ENCODE assay signal across 8 cellular contexts in genomic region chr7:7176421-7177043, GRCh38. TPM values are rescaled to one million over a fixed set of nuclear protein-coding genes. Genes with fewer than 3 reads are reported as not detected.
DNase-seq lines count a peak whose midpoint lies in the region; ATAC-seq and TF ChIP-seq lines count a peak whose summit lies in the region.
"Had no signal": no experiment of that assay in that cellular context is flagged by ENCODE, and none has a peak within 500 bp of the region (broad histone marks: within the 10 kb centered on the region; RNA-seq: fewer than 3 reads in every experiment).

No MANE protein-coding gene starts in this region.

- peaks cover 12% of the 10 kb centered on the region for H3K36me3 Mint-ChIP-seq in activated T-helper 1 cell treated with anti-CD3 and anti-CD28 coated beads, Interleukin-12 subunit alpha, Interleukin-12 subunit beta, Interleukin-2, Interleukin-4 antibody, amounts not matched to agents 30 ng/mL and 10 ng/mL and 1 ng/mL, durations not matched to agents 14 hours and 24 hours and 36 hours (ENCODE audit: low read depth)
- peaks cover 18 to 24% (median 20%) of the 10 kb centered on the region in 3 donors for H3K36me3 Mint-ChIP-seq in immature natural killer cell

- POLR2A ChIA-PET in SK-N-SH (lab: Yijun Ruan, JAX): no interaction called here

- no peak for TF ChIP-seq EP300 in SK-N-SH (IDR thresholded peaks at IDR 0.05; ENCODE audit: borderline replicate concordance in 1 of 2, low read depth in 1 of 2, low read length in 1 of 2)

- H2AFZ ChIP-seq in SK-N-SH (ENCODE audit: low read depth) (peak overlapping the region; percentile 69), smooth muscle cell (ENCODE audit: low read depth) (peak overlapping the region; percentile 15)

- peaks cover 16% of the 10 kb centered on the region for H3K9me3 Mint-ChIP-seq in activated T-helper 1 cell treated with anti-CD3 and anti-CD28 coated beads, Interleukin-12 subunit alpha, Interleukin-12 subunit beta, Interleukin-2, Interleukin-4 antibody, amounts not matched to agents 30 ng/mL and 10 ng/mL and 1 ng/mL, durations not matched to agents 14 hours and 24 hours and 36 hours
- H3K9me3 Mint-ChIP-seq in immature natural killer cell: peaks cover 1 to 15% (median 8%) of the 10 kb centered on the region in 6 donors

- TF ChIP-seq RAD21 in SK-N-SH (IDR thresholded peaks at IDR 0.05; ENCODE audit: low read length): no peak

- H3K4me3 ChIP-seq in SK-N-SH (ENCODE audit: low read depth in 2 of 2, low read length in 1 of 2): no peak overlapping the region
- H3K4me3 ChIP-seq in smooth muscle cell: no peak overlapping the region

- no peak for TF ChIP-seq CTCF in SK-N-SH (IDR thresholded peaks at IDR 0.05)
- no peak for TF ChIP-seq CTCF in smooth muscle cell (IDR thresholded peaks at IDR 0.05; ENCODE audit: borderline replicate concordance, insufficient read depth, poor library complexity, severe bottlenecking)

- intact Hi-C loops in activated T-helper 1 cell treated with anti-CD3 and anti-CD28 coated beads, Interleukin-12 subunit alpha, Interleukin-12 subunit beta, Interleukin-2, Interleukin-4 antibody, amounts not matched to agents 30 ng/mL and 10 ng/mL and 1 ng/mL, durations not matched to agents 14 hours and 24 hours and 36 hours (cut with micrococcal nuclease): no loop called here

- H3K4me3 Mint-ChIP-seq in activated T-helper 1 cell treated with anti-CD3 and anti-CD28 coated beads, Interleukin-12 subunit alpha, Interleukin-12 subunit beta, Interleukin-2, Interleukin-4 antibody, amounts not matched to agents 30 ng/mL and 10 ng/mL and 1 ng/mL, durations not matched to agents 14 hours and 24 hours and 36 hours: no peak overlapping the region
- no peak overlapping the region for H3K4me3 Mint-ChIP-seq in immature natural killer cell

- no peaks in the 10 kb centered on the region for H3K27me3 ChIP-seq in SK-N-SH (ENCODE audit: insufficient read depth)
- no peaks in the 10 kb centered on the region for H3K27me3 ChIP-seq in smooth muscle cell (ENCODE audit: low read depth)

- H3K27ac ChIP-seq in SK-N-SH (ENCODE audit: low read depth in 2 of 2, low read length in 1 of 2) (peak overlapping the region; percentile 53 to 83), smooth muscle cell (ENCODE audit: low read depth) (peak overlapping the region; percentile 94)

- no peak overlapping the region for H3K27ac Mint-ChIP-seq in activated T-helper 1 cell treated with anti-CD3 and anti-CD28 coated beads, Interleukin-12 subunit alpha, Interleukin-12 subunit beta, Interleukin-2, Interleukin-4 antibody, amounts not matched to agents 30 ng/mL and 10 ng/mL and 1 ng/mL, durations not matched to agents 14 hours and 24 hours and 36 hours
- peak overlapping the region in 1 of 6 donors; percentile 63 for H3K27ac Mint-ChIP-seq in immature natural killer cell

- H3K4me1 ChIP-seq in SK-N-SH (ENCODE audit: control insufficient read depth in 1 of 2, insufficient read depth in 2 of 2, low read depth in 1 of 2, low read length in 1 of 2) (peaks cover 12 to 20% of the 10 kb centered on the region in 2 experiments), smooth muscle cell (ENCODE audit: low read depth) (peaks cover 15% of the 10 kb centered on the region)

- H3F3A ChIP-seq in SK-N-SH (replicated peaks; ENCODE audit: insufficient read depth) (peaks cover 21% of the 10 kb centered on the region), smooth muscle cell (ENCODE audit: low read depth) (no peaks in the 10 kb centered on the region)

- H3K79me2 ChIP-seq in SK-N-SH (ENCODE audit: insufficient read depth) (no peaks in the 10 kb centered on the region), smooth muscle cell (ENCODE audit: low read depth) (no peaks in the 10 kb centered on the region)

- no peaks in the 10 kb centered on the region for H3K9me2 ChIP-seq in SK-N-SH

- no peaks in the 10 kb centered on the region for H3K36me3 ChIP-seq in SK-N-SH (replicated peaks in 1 of 2; ENCODE audit: control insufficient read depth in 1 of 2, insufficient read depth in 2 of 2, low read length in 1 of 2)
- H3K36me3 ChIP-seq in smooth muscle cell (ENCODE audit: low read depth): no peaks in the 10 kb centered on the region

- H3K27me3 Mint-ChIP-seq in activated T-helper 1 cell treated with anti-CD3 and anti-CD28 coated beads, Interleukin-12 subunit alpha, Interleukin-12 subunit beta, Interleukin-2, Interleukin-4 antibody, amounts not matched to agents 30 ng/mL and 10 ng/mL and 1 ng/mL, durations not matched to agents 14 hours and 24 hours and 36 hours (ENCODE audit: insufficient read depth): no peaks in the 10 kb centered on the region
- peaks cover 0 to 3% (median 0%) of the 10 kb centered on the region in 3 donors for H3K27me3 Mint-ChIP-seq in immature natural killer cell (ENCODE audit: low read depth in 3 of 3)

- ATAC-seq in HG03342 (IDR thresholded peaks at IDR 0.05; ENCODE audit: unreplicated experiment): no peak

- H3K4me1 Mint-ChIP-seq in activated T-helper 1 cell treated with anti-CD3 and anti-CD28 coated beads, Interleukin-12 subunit alpha, Interleukin-12 subunit beta, Interleukin-2, Interleukin-4 antibody, amounts not matched to agents 30 ng/mL and 10 ng/mL and 1 ng/mL, durations not matched to agents 14 hours and 24 hours and 36 hours (ENCODE audit: low read depth): peaks cover 19% of the 10 kb centered on the region
- H3K4me1 Mint-ChIP-seq in immature natural killer cell: peaks cover 7 to 22% of the 10 kb centered on the region in 2 donors

- WGBS in SK-N-SH (ENCODE audit: low lambda C conversion rate): 28% methylated on average over 4 of the region's 4 CpGs
- WGBS in smooth muscle cell (ENCODE audit: low lambda C conversion rate): 18% methylated on average over 4 of the region's 4 CpGs

- no peaks in the 10 kb centered on the region for H4K20me1 ChIP-seq in SK-N-SH (ENCODE audit: insufficient read depth)
- H4K20me1 ChIP-seq in smooth muscle cell (ENCODE audit: low read depth): no peaks in the 10 kb centered on the region

- peak; percentile 87 for DNase-seq in HS-5 (ENCODE audit: low read depth)
- no peak for DNase-seq in SK-N-SH
- peak; percentile 73 for DNase-seq in foreskin melanocyte
- DNase-seq in smooth muscle cell (lab: John Stamatoyannopoulos, UW; ENCODE audit: unreplicated experiment): no peak
- DNase-seq in activated T-helper 1 cell treated with anti-CD3 and anti-CD28 coated beads, Interleukin-12 subunit alpha, Interleukin-12 subunit beta, Interleukin-2, Interleukin-4 antibody, amounts not matched to agents 30 ng/mL and 10 ng/mL and 1 ng/mL, durations not matched to agents 14 hours and 24 hours and 36 hours (ENCODE audit: low spot score): no peak
- DNase-seq in immature natural killer cell: no peak
- DNase-seq: NCI-H1105 treated with DMSO at 0.1 percent for 48 hours had no signal

- H3K9ac ChIP-seq in SK-N-SH (peak overlapping the region; percentile 38; the same call in 1 of the 2 replicates), smooth muscle cell (ENCODE audit: low read depth) (peak overlapping the region; percentile 81)

- H3K4me2 ChIP-seq in SK-N-SH (peak overlapping the region; percentile 50), smooth muscle cell (peak overlapping the region; percentile 72)

- CTCF ChIA-PET in SK-N-SH (lab: Yijun Ruan, JAX): interaction anchor here (1.4 kb wide), 1 partner anchor 73 kb away, joined by 8 read pairs; no protein-coding TSS in a partner anchor

- H3K9me3 ChIP-seq in SK-N-SH (0 out of 2 replicates have a peak, but pooled peaks cover 4% of the 10 kb centered on the region), smooth muscle cell (replicated peaks; ENCODE audit: low read depth) (no peaks in the 10 kb centered on the region)

TF ChIP-seq in SK-N-SH, 30 proteins besides CTCF, POLR2A, EP300 and RAD21 (continues in another document):
- TF ChIP-seq TAF1 (IDR thresholded peaks at IDR 0.05; ENCODE audit: borderline replicate concordance, low read depth, low read length) (no peak), GATA2 (CRISPR knock-in tag; IDR thresholded peaks at IDR 0.05) (no peak), RCOR1 (IDR thresholded peaks at IDR 0.05; ENCODE audit: low read length) (no peak), SIN3A (IDR thresholded peaks at IDR 0.05; ENCODE audit: borderline replicate concordance, low read depth, low read length) (no peak), NRF1 (IDR thresholded peaks at IDR 0.05; ENCODE audit: low read depth, low read length) (no peak), POLR2AphosphoS5 (IDR thresholded peaks at IDR 0.05; ENCODE audit: low read depth, low read length) (no peak), ELF1 (IDR thresholded peaks at IDR 0.05) (no peak), JUND (IDR thresholded peaks at IDR 0.05) (peak; percentile 41), GABPA (IDR thresholded peaks at IDR 0.05; ENCODE audit: low read depth) (no peak), TEAD4 (IDR thresholded peaks at IDR 0.05; ENCODE audit: borderline replicate concordance, insufficient read depth) (no peak)
- TF ChIP-seq, protein P1, sequence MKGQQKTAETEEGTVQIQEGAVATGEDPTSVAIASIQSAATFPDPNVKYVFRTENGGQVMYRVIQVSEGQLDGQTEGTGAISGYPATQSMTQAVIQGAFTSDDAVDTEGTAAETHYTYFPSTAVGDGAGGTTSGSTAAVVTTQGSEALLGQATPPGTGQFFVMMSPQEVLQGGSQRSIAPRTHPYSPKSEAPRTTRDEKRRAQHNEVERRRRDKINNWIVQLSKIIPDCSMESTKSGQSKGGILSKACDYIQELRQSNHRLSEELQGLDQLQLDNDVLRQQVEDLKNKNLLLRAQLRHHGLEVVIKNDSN (IDR thresholded peaks at IDR 0.05; ENCODE audit: borderline replicate concordance, low read depth): peak; percentile 92
- TF ChIP-seq, protein P2, sequence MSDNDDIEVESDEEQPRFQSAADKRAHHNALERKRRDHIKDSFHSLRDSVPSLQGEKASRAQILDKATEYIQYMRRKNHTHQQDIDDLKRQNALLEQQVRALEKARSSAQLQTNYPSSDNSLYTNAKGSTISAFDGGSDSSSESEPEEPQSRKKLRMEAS (IDR thresholded peaks at IDR 0.05; ENCODE audit: low read depth): peak; percentile 84

RNA-seq across cellular contexts. Expression of gene C1GALT1, which starts 5.8 kb away (rescaled TPM):
- polyA plus RNA-seq in SK-N-SH (2012; rRNA removed): 15.2 and 16.4 TPM in 2 replicates
- polyA plus RNA-seq in SK-N-SH (2012; cell fraction: cytosol; rRNA removed): 21.5 and 25.5 TPM in 2 replicates
- 10.5 and 18.6 TPM in 2 replicates for polyA plus RNA-seq in SK-N-SH (2012; cell fraction: nucleus; rRNA removed)
- 89.9 and 108 TPM in 2 replicates for total RNA-seq in smooth muscle cell
- 20.6 and 25.0 TPM in 2 replicates for polyA plus RNA-seq in smooth muscle cell
- total RNA-seq in activated T-helper 1 cell treated with anti-CD3 and anti-CD28 coated beads, Interleukin-12 subunit alpha, Interleukin-12 subunit beta, Interleukin-2, Interleukin-4 antibody, amounts not matched to agents 30 ng/mL and 10 ng/mL and 1 ng/mL, durations not matched to agents 14 hours and 24 hours and 36 hours: 35.8 and 41.4 TPM in 2 replicates
- 10 to 100 TPM; 56.8 to 83.9 (median 59.4) TPM for polyA plus RNA-seq in immature natural killer cell

Comparison
In these comparisons a context has a peak if more than half of its experiments do, and no peak if none do; other contexts are left out.
1. DNase-seq: peak in HS-5 (single experiment) and foreskin melanocyte (single experiment); none in SK-N-SH (single experiment), smooth muscle cell (single experiment), activated T-helper 1 cell treated with anti-CD3 and anti-CD28 coated beads, Interleukin-12 subunit alpha, Interleukin-12 subunit beta, Interleukin-2, Interleukin-4 antibody, amounts not matched to agents 30 ng/mL and 10 ng/mL and 1 ng/mL, durations not matched to agents 14 hours and 24 hours and 36 hours (single experiment) and immature natural killer cell (0 of 3).